In the genomic region with DNA sequence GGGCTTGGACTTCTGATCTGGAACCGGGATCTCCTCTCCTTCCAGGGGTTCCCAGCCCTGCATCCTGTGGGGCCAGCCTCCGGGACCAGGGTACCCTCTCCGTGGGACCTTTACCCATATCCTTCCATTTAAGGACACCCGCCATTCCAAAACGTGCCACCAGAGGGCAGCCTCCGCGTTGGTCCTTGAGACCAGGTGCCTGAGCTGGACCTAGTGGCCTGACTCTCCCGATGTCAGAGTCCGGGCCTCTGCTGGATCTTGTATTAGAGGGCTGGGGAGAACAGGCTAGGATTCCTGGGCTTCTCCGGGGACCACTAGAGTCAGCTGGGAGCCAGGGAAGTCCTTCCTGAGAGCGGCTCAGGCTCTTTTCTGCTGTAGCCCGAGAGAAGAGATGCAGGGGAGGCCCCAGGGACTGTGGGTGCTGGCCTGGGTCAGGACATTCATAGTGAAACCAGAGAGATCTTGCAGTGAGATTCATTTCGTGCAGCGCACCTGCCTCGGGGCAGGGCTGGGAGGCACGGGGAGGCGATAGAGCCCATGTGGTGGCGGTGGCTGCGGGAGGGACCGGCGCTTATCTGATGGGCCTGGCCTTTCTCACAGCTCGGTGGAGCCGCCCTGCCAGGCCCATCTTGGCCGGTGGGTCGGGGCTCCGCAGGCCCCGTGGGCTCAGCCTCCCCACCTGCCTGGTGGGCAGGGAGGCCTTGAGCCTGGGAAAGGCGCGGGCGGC, we compare ENCODE assay signal across 8 cellular contexts. TPM values are rescaled to one million over a fixed set of nuclear protein-coding genes. Genes with fewer than 3 reads are reported as not detected.
DNase-seq lines count a peak whose midpoint lies in the region; ATAC-seq, FAIRE-seq and TF ChIP-seq lines count a peak whose summit lies in the region.

No MANE protein-coding gene starts in this region.

- H3K27ac ChIP-seq in VCaP = no peak overlapping the region
- no peak overlapping the region for H3K27ac ChIP-seq in breast epithelium

- H3K27me3 ChIP-seq in breast epithelium (peaks cover 0 to 2% of the 10 kb centered on the region in 2 donors), kidney epithelial cell (ENCODE audit: control insufficient read depth, insufficient read depth, low read length) (peaks cover 16% of the 10 kb centered on the region)

- intact Hi-C loops in breast epithelium (cut with DNase I; ENCODE audit: low total_unique reads) = no loop called here

- H3K4me3 ChIP-seq in breast epithelium (no peak overlapping the region), kidney epithelial cell (ENCODE audit: low read depth, low read length) (no peak overlapping the region)

- TF ChIP-seq POLR2A in GM12892 (IDR thresholded peaks at IDR 0.05; ENCODE audit: low read depth, low read length) (no peak), breast epithelium (IDR thresholded peaks at IDR 0.05) (no peak)

- TF ChIP-seq CTCF in VCaP (conservative IDR thresholded peaks at IDR 0.05) (peak; percentile 97), breast epithelium (IDR thresholded peaks at IDR 0.05) (peak; percentile 80 to 87 (median 82)), kidney epithelial cell (IDR thresholded peaks at IDR 0.05; ENCODE audit: insufficient read depth, low read length, poor library complexity, severe bottlenecking) (peak; percentile 90)

- H3K4me1 ChIP-seq in breast epithelium = no peaks in the 10 kb centered on the region

- peak; percentile 92 for FAIRE-seq in GM12892 (lab: Jason Lieb, UNC)

- DNase-seq in 8988T = peak; percentile 94
- peak; percentile 90 for DNase-seq in GM12892 (ENCODE audit: insufficient read length)
- DNase-seq in NCI-H1694 treated with DMSO at 0.1 percent for 48 hours (lab: John Stamatoyannopoulos, UW) = peak; percentile 67
- DNase-seq in breast epithelium (ENCODE audit: low spot score in 2 of 2) = peak; percentile 61 to 84
- no peak for DNase-seq in kidney epithelial cell (ENCODE audit: low read depth)
- peak; percentile 80 to 86 for DNase-seq in stimulated activated CD4-positive, alpha-beta T cell treated with anti-CD3 and anti-CD28 coated beads, Interleukin-2, amount 100 ng/mL, for 48 hours

- peak; percentile 94 for ATAC-seq in HG02852 (IDR thresholded peaks at IDR 0.05; ENCODE audit: unreplicated experiment)

- H3K36me3 ChIP-seq in breast epithelium (no peaks in the 10 kb centered on the region), kidney epithelial cell (ENCODE audit: control insufficient read depth, insufficient read depth, low read length) (no peaks in the 10 kb centered on the region)

- no peaks in the 10 kb centered on the region for H3K9me3 ChIP-seq in breast epithelium

RNA-seq across cellular contexts. Expression of a gene that starts 9.8 kb away (rescaled TPM):
- polyA plus RNA-seq in GM12892 (2012; ENCODE audit: missing spikeins) = not detected
- total RNA-seq in breast epithelium (1 to 10 TPM in 2 of 3 donors, not detected in 1; 6.9 to 8.8 TPM), kidney epithelial cell (not detected in 2 replicates)

RNA-seq across cellular contexts. Expression of a gene that starts 41.3 kb away (rescaled TPM):
- not detected for polyA plus RNA-seq in GM12892 (2012; ENCODE audit: missing spikeins)
- total RNA-seq in breast epithelium = 10 to 100 TPM; 15.1 to 29.5 (median 23.8) TPM
- total RNA-seq in kidney epithelial cell = 42.8 and 54.8 TPM in 2 replicates
